17 cellular contexts compared by ENCODE assay signal in the genomic region with DNA sequence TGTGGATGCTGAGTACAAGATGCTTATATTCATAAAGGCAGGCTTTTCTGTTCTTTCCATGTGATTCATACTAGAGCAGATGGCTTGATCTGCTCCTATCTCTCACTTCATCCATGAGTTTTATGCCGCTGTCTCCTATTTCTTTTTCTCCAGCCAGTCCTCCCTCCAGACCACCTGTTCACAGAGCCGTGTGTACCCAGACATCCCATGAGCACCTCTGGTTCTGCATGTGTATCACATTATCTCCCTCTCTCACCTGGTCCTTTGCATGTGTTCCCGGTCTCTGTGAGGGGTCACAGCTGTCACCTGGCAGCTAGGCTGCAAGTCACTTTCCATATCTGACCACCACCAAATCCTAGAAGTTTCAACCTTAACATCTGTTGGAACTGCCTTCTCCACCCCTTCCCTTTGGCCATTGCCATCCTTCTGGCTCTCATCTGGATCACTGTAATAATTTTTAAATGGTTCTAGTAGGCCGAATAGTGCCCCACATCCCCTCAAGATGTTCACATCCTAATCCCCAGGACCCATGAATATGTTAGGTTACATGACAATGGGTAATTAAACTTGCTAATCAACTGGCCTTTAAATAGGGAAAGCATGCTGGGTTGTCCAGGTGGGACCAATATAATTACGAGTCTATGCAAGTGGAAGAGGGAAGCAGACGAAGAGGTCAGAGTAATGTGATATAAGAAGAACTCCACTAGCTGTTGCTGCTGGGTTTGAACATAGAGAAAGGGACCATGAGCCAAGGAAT.
"Had no signal": no experiment of that assay in that cellular context is flagged by ENCODE, and none has a peak within 500 bp of the region (broad histone marks: within the 10 kb centered on the region; RNA-seq: fewer than 3 reads in every experiment).

No MANE protein-coding gene starts in this region.

- H3K4me3 Mint-ChIP-seq: activated naive CD8-positive, alpha-beta T cell treated with anti-CD3 and anti-CD28 coated beads, Interleukin-2, amount 10 ng/mL, durations not matched to agents 7 days and 5 days; activated T-cell treated with anti-CD3 and anti-CD28 coated beads, Interleukin-2, amount 50 U/mL, for 72 hours; memory B cell; nephron progenitor cell; stimulated activated naive B cell treated with anti-CD40 and anti-IgM and Interleukin-4, amounts not matched to agents 10 μg/mL and 1 μg/mL and 100 μg/mL, for 72 hours had no signal

- ATAC-seq: activated CD4-positive, CD25-positive, alpha-beta regulatory T cell treated with anti-CD3 and anti-CD28 coated beads, Interleukin-2, amount 50 U/mL, for 24 hours; activated T-cell treated with anti-CD3 and anti-CD28 coated beads, Interleukin-2, amount 50 U/mL, for 72 hours; sciatic nerve; stimulated activated naive B cell treated with anti-CD40 and anti-IgM and Interleukin-4, amounts not matched to agents 10 μg/mL and 1 μg/mL and 100 μg/mL, for 72 hours had no signal

- H3K27ac ChIP-seq: ascending aorta, esophagus squamous epithelium, left ventricle myocardium inferior, spleen, suprapubic skin, upper lobe of left lung had no signal

- DNase-seq: activated CD4-positive, alpha-beta T cell treated with anti-CD3 and anti-CD28 coated beads, Interleukin-2, amount 50 U/mL, for 48 hours; activated naive CD8-positive, alpha-beta T cell treated with anti-CD3 and anti-CD28 coated beads, Interleukin-2, amount 10 ng/mL, durations not matched to agents 7 days and 5 days; activated T-cell treated with anti-CD3 and anti-CD28 coated beads, Interleukin-2, amount 50 U/mL, for 72 hours; esophagus squamous epithelium; kidney; left ventricle myocardium inferior; nephron progenitor cell; spleen; stimulated activated CD4-positive, alpha-beta T cell treated with anti-CD3 and anti-CD28 coated beads, Interleukin-1b, Interleukin-23, amount 100 ng/mL, for 48 hours; stimulated activated naive B cell treated with anti-CD40 and anti-IgM and Interleukin-4, amounts not matched to agents 10 μg/mL and 1 μg/mL and 100 μg/mL, for 72 hours; T-helper 2 cell; upper lobe of left lung had no signal

- H3K27ac Mint-ChIP-seq: activated naive CD8-positive, alpha-beta T cell treated with anti-CD3 and anti-CD28 coated beads, Interleukin-2, amount 10 ng/mL, durations not matched to agents 7 days and 5 days; activated T-cell treated with anti-CD3 and anti-CD28 coated beads, Interleukin-2, amount 50 U/mL, for 72 hours; memory B cell; nephron progenitor cell; stimulated activated naive B cell treated with anti-CD40 and anti-IgM and Interleukin-4, amounts not matched to agents 10 μg/mL and 1 μg/mL and 100 μg/mL, for 72 hours had no signal

- H3K4me1 Mint-ChIP-seq: activated naive CD8-positive, alpha-beta T cell treated with anti-CD3 and anti-CD28 coated beads, Interleukin-2, amount 10 ng/mL, durations not matched to agents 7 days and 5 days had no signal

- H3K4me3 ChIP-seq: ascending aorta, esophagus squamous epithelium, left ventricle myocardium inferior, spleen, suprapubic skin, upper lobe of left lung had no signal

- H3K36me3 Mint-ChIP-seq: activated naive CD8-positive, alpha-beta T cell treated with anti-CD3 and anti-CD28 coated beads, Interleukin-2, amount 10 ng/mL, durations not matched to agents 7 days and 5 days; memory B cell; stimulated activated naive B cell treated with anti-CD40 and anti-IgM and Interleukin-4, amounts not matched to agents 10 μg/mL and 1 μg/mL and 100 μg/mL, for 72 hours had no signal

- H3K9me3 Mint-ChIP-seq: activated naive CD8-positive, alpha-beta T cell treated with anti-CD3 and anti-CD28 coated beads, Interleukin-2, amount 10 ng/mL, durations not matched to agents 7 days and 5 days; activated T-cell treated with anti-CD3 and anti-CD28 coated beads, Interleukin-2, amount 50 U/mL, for 72 hours; memory B cell; nephron progenitor cell; stimulated activated naive B cell treated with anti-CD40 and anti-IgM and Interleukin-4, amounts not matched to agents 10 μg/mL and 1 μg/mL and 100 μg/mL, for 72 hours had no signal

- H3K4me1 ChIP-seq: left ventricle myocardium inferior, suprapubic skin, upper lobe of left lung had no signal

- H3K36me3 ChIP-seq: ascending aorta, esophagus squamous epithelium, left ventricle myocardium inferior, spleen, suprapubic skin, upper lobe of left lung had no signal

- H3K9me3 ChIP-seq: ascending aorta, esophagus squamous epithelium, left ventricle myocardium inferior, spleen, suprapubic skin, upper lobe of left lung had no signal

- H3K27me3 ChIP-seq: ascending aorta, spleen, suprapubic skin, upper lobe of left lung had no signal
